Comparison of ENCODE assay signal across 26 cellular contexts in the genomic region with DNA sequence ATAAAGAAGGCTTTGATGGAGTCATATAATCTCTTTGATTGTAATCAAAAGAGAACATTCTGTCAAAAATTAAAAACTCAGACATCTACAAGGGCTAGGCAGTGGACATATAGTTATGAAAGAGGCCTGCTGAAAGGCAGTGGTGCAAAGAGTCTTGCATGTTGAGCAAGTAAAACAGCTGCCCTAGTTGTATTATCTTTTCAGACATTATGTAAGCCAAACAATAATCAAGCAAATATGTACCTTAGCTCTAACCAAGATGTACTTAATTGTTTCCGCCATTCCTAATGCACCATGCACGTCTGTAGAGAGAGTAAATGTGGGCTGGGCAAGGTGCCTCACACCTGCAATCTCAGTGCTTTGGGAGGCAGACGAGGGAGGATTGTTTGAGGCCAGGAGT. TPM values are rescaled to one million over a fixed set of nuclear protein-coding genes. Genes with fewer than 3 reads are reported as not detected.
DNase-seq lines count a peak whose midpoint lies in the region; ATAC-seq lines count a peak whose summit lies in the region.
"Had no signal": no experiment of that assay in that cellular context is flagged by ENCODE, and none has a peak within 500 bp of the region (broad histone marks: within the 10 kb centered on the region; RNA-seq: fewer than 3 reads in every experiment).

No MANE protein-coding gene starts in this region.

- ATAC-seq in GM19455 (IDR thresholded peaks at IDR 0.05; ENCODE audit: unreplicated experiment) (peak; percentile 10), memory B cell (ENCODE audit: low read depth) (no peak), left colon (no peak)
- ATAC-seq: activated CD4-positive, CD25-positive, alpha-beta regulatory T cell treated with anti-CD3 and anti-CD28 coated beads, Interleukin-2, amount 50 U/mL, for 24 hours; activated T-cell treated with anti-CD3 and anti-CD28 coated beads, Interleukin-2, amount 50 U/mL, for 4 hours; HCT116; naive thymus-derived CD4-positive, alpha-beta T cell had no signal

- H3K27ac ChIP-seq in BLaER1 treated with 17β-estradiol and CSF1 and Interleukin-3, amounts not matched to agents 10 nM and 100 nM: peak overlapping the region in 9 of 11 experiments; percentile 36 to 75 (median 52); a peak in 16 of 22 replicates
- H3K27ac ChIP-seq in caudate nucleus (ENCODE audit: low read depth, low read length): no peak overlapping the region
- H3K27ac ChIP-seq: RWPE1 had no signal

- intact Hi-C loops in left colon (cut with DNase I, micrococcal nuclease): no loop called here

- peak overlapping the region; percentile 77 for H3K27ac Mint-ChIP-seq in memory B cell
- H3K27ac Mint-ChIP-seq: activated naive CD4-positive, alpha-beta T cell treated with anti-CD3 and anti-CD28 coated beads for 36 hours; CD8-positive, alpha-beta memory T cell; naive thymus-derived CD4-positive, alpha-beta T cell had no signal

- H3K36me3 ChIP-seq in BLaER1 treated with 17β-estradiol and CSF1 and Interleukin-3, amounts not matched to agents 10 nM and 100 nM: no peaks in the 10 kb centered on the region

- H3K4me1 ChIP-seq in BLaER1 treated with 17β-estradiol and CSF1 and Interleukin-3, amounts not matched to agents 10 nM and 100 nM: peaks cover 16 to 35% (median 24%) of the 10 kb centered on the region in 10 experiments

- H3K36me3 Mint-ChIP-seq in memory B cell: peaks cover 14% of the 10 kb centered on the region
- H3K36me3 Mint-ChIP-seq: naive thymus-derived CD4-positive, alpha-beta T cell had no signal

- H3K4me1 Mint-ChIP-seq in memory B cell: peaks cover 45% of the 10 kb centered on the region
- H3K4me1 Mint-ChIP-seq: CD8-positive, alpha-beta memory T cell had no signal

- H3K9me3 ChIP-seq in BLaER1 treated with 17β-estradiol and CSF1 and Interleukin-3, amounts not matched to agents 10 nM and 100 nM (replicated peaks in 1 of 11): no peaks in the 10 kb centered on the region

- peak overlapping the region; percentile 53 to 73 (median 70) for H3K4me2 ChIP-seq in BLaER1 treated with 17β-estradiol and CSF1 and Interleukin-3, amounts not matched to agents 10 nM and 100 nM

- H3K27me3 ChIP-seq in BLaER1 treated with 17β-estradiol and CSF1 and Interleukin-3, amounts not matched to agents 10 nM and 100 nM: no peaks in the 10 kb centered on the region

- H3K9ac ChIP-seq in BLaER1 treated with 17β-estradiol and CSF1 and Interleukin-3, amounts not matched to agents 10 nM and 100 nM: peak overlapping the region in 2 of 11 experiments; percentile 20 to 25; a peak in 2 of 22 replicates

- H3K27me3 Mint-ChIP-seq in memory B cell: no peaks in the 10 kb centered on the region
- H3K27me3 Mint-ChIP-seq: CD8-positive, alpha-beta memory T cell had no signal

- H3K4me3 ChIP-seq in BLaER1 treated with 17β-estradiol and CSF1 and Interleukin-3, amounts not matched to agents 10 nM and 100 nM: no peak overlapping the region

- no peaks in the 10 kb centered on the region for H4K20me1 ChIP-seq in BLaER1 treated with 17β-estradiol and CSF1 and Interleukin-3, amounts not matched to agents 10 nM and 100 nM

- DNase-seq in NCI-H748 treated with DMSO at 0.1 percent for 48 hours (lab: John Stamatoyannopoulos, UW): peak; percentile 40
- no peak for DNase-seq in memory B cell (ENCODE audit: low spot score in 2 of 2)
- DNase-seq in left colon: no peak
- DNase-seq in DMS 273 treated with DMSO at 0.1 percent for 48 hours (lab: John Stamatoyannopoulos, UW): no peak
- DNase-seq in ureter (ENCODE audit: low spot score): no peak
- DNase-seq in caudate nucleus (lab: John Stamatoyannopoulos, UW): no peak
- DNase-seq: activated CD8-positive, alpha-beta memory T cell treated with anti-CD3 and anti-CD28 coated beads for 24 hours; activated naive CD4-positive, alpha-beta T cell treated with anti-CD3 and anti-CD28 coated beads for 36 hours; activated T-cell treated with anti-CD3 and anti-CD28 coated beads, Interleukin-2, amount 50 U/mL, for 4 hours; anterior cingulate cortex; CD8-positive, alpha-beta memory T cell; central memory CD4-positive, alpha-beta T cell; DMS79; kidney; mesendoderm; naive thymus-derived CD4-positive, alpha-beta T cell; NCI-H1436; T1000 had no signal

- peaks cover 9% of the 10 kb centered on the region for H3K9me3 Mint-ChIP-seq in memory B cell
- H3K9me3 Mint-ChIP-seq: activated naive CD4-positive, alpha-beta T cell treated with anti-CD3 and anti-CD28 coated beads for 36 hours; activated T-cell treated with anti-CD3 and anti-CD28 coated beads, Interleukin-2, amount 50 U/mL, for 4 hours had no signal

- peak overlapping the region; percentile 54 for H3K4me3 Mint-ChIP-seq in memory B cell
- H3K4me3 Mint-ChIP-seq: activated naive CD4-positive, alpha-beta T cell treated with anti-CD3 and anti-CD28 coated beads for 36 hours; activated T-cell treated with anti-CD3 and anti-CD28 coated beads, Interleukin-2, amount 50 U/mL, for 4 hours; CD8-positive, alpha-beta memory T cell; naive thymus-derived CD4-positive, alpha-beta T cell had no signal

RNA-seq across cellular contexts. Expression of a gene that starts 14.3 kb away (rescaled TPM):
- total RNA-seq in left colon (under 1 TPM in 1 of 2 donors, not detected in 1; 0.70 TPM), ureter (0.44 TPM)
- total RNA-seq: activated naive CD4-positive, alpha-beta T cell treated with anti-CD3 and anti-CD28 coated beads for 36 hours; activated T-cell treated with anti-CD3 and anti-CD28 coated beads, Interleukin-2, amount 50 U/mL, for 4 hours; epithelial cell of proximal tubule; frontal cortex; osteocyte had no signal

RNA-seq across cellular contexts. Expression of a gene that starts 45.6 kb away (rescaled TPM):
- 10 to 100 TPM; 13.7 to 25.8 TPM for total RNA-seq in left colon
- 74.5 TPM for total RNA-seq in ureter
